ENCODE assay signal across 8 cellular contexts in the genomic region with DNA sequence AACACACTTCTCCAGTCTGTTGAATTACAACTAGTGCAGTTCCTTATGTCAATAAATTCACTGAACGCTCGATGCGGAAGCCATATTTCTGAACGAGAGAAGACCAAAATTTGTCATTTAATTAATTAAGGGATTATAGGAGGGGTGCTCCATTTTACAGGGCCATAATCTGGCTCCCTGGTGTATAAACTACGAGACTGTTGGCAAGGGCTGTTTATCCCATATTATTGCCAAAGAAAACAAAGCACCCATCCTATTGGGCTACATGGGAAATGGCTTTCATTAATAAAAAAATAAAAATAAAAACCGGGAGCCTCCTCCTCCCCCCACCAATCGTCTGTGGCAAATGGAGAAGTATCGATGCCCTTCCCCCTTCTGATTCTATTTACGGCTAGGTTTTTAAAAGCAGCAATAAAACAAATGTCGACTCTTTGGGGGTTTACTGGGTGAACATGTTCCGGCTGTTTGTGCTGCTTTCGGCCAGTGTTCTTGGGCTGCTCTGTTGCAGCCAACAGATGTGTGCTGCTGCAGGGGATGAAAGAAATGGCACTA. TPM values are rescaled to one million over a fixed set of nuclear protein-coding genes. Genes with fewer than 3 reads are reported as not detected.
DNase-seq lines count a peak whose midpoint lies in the region; ATAC-seq and TF ChIP-seq lines count a peak whose summit lies in the region.

No MANE protein-coding gene starts in this region.

- H3K4me3 ChIP-seq in heart left ventricle (peak overlapping the region in 8 of 12 donors; percentile 2 to 36 (median 20)), endocrine pancreas (ENCODE audit: control insufficient read depth, insufficient read depth, low read length) (peak overlapping the region; percentile 83), muscle layer of colon (ENCODE audit: low read depth in 1 of 2, low read length in 2 of 2) (peak overlapping the region in 1 of 2 donors; percentile 32)

- H3K27ac ChIP-seq in heart left ventricle = peak overlapping the region in 11 of 12 donors; percentile 2 to 47 (median 35)
- H3K27ac ChIP-seq in muscle layer of colon (ENCODE audit: low read depth, low read length) = peak overlapping the region; percentile 67

- H3K9me3 Mint-ChIP-seq in progenitor cell of endocrine pancreas (ENCODE audit: low read depth) = no peaks in the 10 kb centered on the region

- H3K9me3 ChIP-seq in heart left ventricle (no peaks in the 10 kb centered on the region), endocrine pancreas (ENCODE audit: control insufficient read depth, low read length) (no peaks in the 10 kb centered on the region), muscle layer of colon (ENCODE audit: low read length) (no peaks in the 10 kb centered on the region)

- no peak overlapping the region for H3K4me3 Mint-ChIP-seq in progenitor cell of endocrine pancreas (ENCODE audit: low read depth)

- no peak overlapping the region for H3K27ac Mint-ChIP-seq in progenitor cell of endocrine pancreas

- DNase-seq in heart left ventricle (no peak), Right ventricle myocardium inferior (ENCODE audit: missing footprints) (no peak), pons (ENCODE audit: low spot score) (no peak), progenitor cell of endocrine pancreas (ENCODE audit: low spot score, unreplicated experiment) (no peak)
- DNase-seq in activated CD4-positive, alpha-beta T cell treated with anti-CD3 and anti-CD28 coated beads for 4 hours = no peak
- DNase-seq in effector CD4-positive, alpha-beta T cell = no peak

- no peak for TF ChIP-seq POLR2A in heart left ventricle (IDR thresholded peaks at IDR 0.05)

- H3K27me3 ChIP-seq in heart left ventricle (no peaks in the 10 kb centered on the region), endocrine pancreas (ENCODE audit: control insufficient read depth, insufficient read depth, low read length) (no peaks in the 10 kb centered on the region), muscle layer of colon (ENCODE audit: control insufficient read depth in 1 of 2, insufficient read depth in 2 of 2, low read length in 2 of 2) (no peaks in the 10 kb centered on the region)

- H3K9ac ChIP-seq in endocrine pancreas (ENCODE audit: control insufficient read depth, insufficient read depth, low read length) (no peak overlapping the region), muscle layer of colon (ENCODE audit: low read length) (no peak overlapping the region)

- intact Hi-C loops in heart left ventricle (cut with DNase I) = loop anchor here in 1 of 10 donors (5.0 kb wide), 1 partner anchor 76 kb away; the partner anchor contains the start of gene ATP5MC2
- intact Hi-C loops in Right ventricle myocardium inferior (cut with DNase I) = no loop called here

- H3K36me3 Mint-ChIP-seq in progenitor cell of endocrine pancreas (ENCODE audit: insufficient read depth) = peaks cover 16% of the 10 kb centered on the region

- TF ChIP-seq CTCF in heart left ventricle (IDR thresholded peaks at IDR 0.05) = no peak
- no peak for TF ChIP-seq CTCF in progenitor cell of endocrine pancreas (IDR thresholded peaks at IDR 0.05; ENCODE audit: unreplicated experiment)

- H3K4me1 Mint-ChIP-seq in progenitor cell of endocrine pancreas (ENCODE audit: low read depth) = peaks cover 4% of the 10 kb centered on the region

- H3K27me3 Mint-ChIP-seq in progenitor cell of endocrine pancreas = no peaks in the 10 kb centered on the region

- ATAC-seq in heart left ventricle (no peak), Right ventricle myocardium inferior (no peak)

- WGBS in heart left ventricle, 4 donors = 45 to 59% (median 49%) methylated on average over 12 of the region's 12 CpGs

- H3K4me1 ChIP-seq in heart left ventricle = peaks cover 0 to 69% (median 48%) of the 10 kb centered on the region in 12 donors
- H3K4me1 ChIP-seq in endocrine pancreas (ENCODE audit: control insufficient read depth, insufficient read depth, low read length) = peaks cover 38% of the 10 kb centered on the region
- H3K4me1 ChIP-seq in muscle layer of colon (ENCODE audit: insufficient read depth, low read length) = peaks cover 56% of the 10 kb centered on the region

- H3K36me3 ChIP-seq in heart left ventricle (peaks cover 0 to 22% (median 6%) of the 10 kb centered on the region in 9 donors), endocrine pancreas (ENCODE audit: control insufficient read depth, insufficient read depth, low read length) (no peaks in the 10 kb centered on the region), muscle layer of colon (ENCODE audit: insufficient read depth, low read length) (peaks cover 7% of the 10 kb centered on the region)

RNA-seq across cellular contexts. Expression of gene ATF7, which starts 24.8 kb away (rescaled TPM):
- total RNA-seq in heart left ventricle (10 to 100 TPM; 21.1 to 43.2 (median 32.0) TPM), Right ventricle myocardium inferior (39.8 TPM), progenitor cell of endocrine pancreas (47.5 and 51.7 TPM in 2 replicates)
- 10 to 100 TPM; 20.0 to 21.3 TPM for polyA plus RNA-seq in heart left ventricle
